In genomic region chr6:143621876-143622605, GRCh38 we compare ENCODE assay signal across 1 cellular context.
TF ChIP-seq lines count a peak whose summit lies in the region.

No MANE protein-coding gene starts in this region.

TF ChIP-seq in GM23338, 12 proteins besides CTCF, POLR2A, EP300 and RAD21:
- TF ChIP-seq ZNF462 (CRISPR knock-in tag; IDR thresholded peaks at IDR 0.05), result no peak
